In genomic region chr1:209414803-209415329, GRCh38 we compare ENCODE assay signal across 1 cellular context.
TF ChIP-seq lines count a peak whose summit lies in the region.

No MANE protein-coding gene starts in this region.

TF ChIP-seq in H1, 55 proteins besides CTCF, POLR2A, EP300 and RAD21:
- TF ChIP-seq CHD7 (IDR thresholded peaks at IDR 0.05; ENCODE audit: insufficient replicate concordance, low read length) (no peak), MAX (IDR thresholded peaks at IDR 0.05) (peak; percentile 60; the same call in 1 of the 2 replicates), SP4 (IDR thresholded peaks at IDR 0.05; ENCODE audit: low read length) (no peak), USF2 (IDR thresholded peaks at IDR 0.05; ENCODE audit: low read length) (peak; percentile 14; the same call in 1 of the 2 replicates), SAP30 (IDR thresholded peaks at IDR 0.05; ENCODE audit: insufficient read depth, insufficient replicate concordance, low read length) (no peak), SP1 (IDR thresholded peaks at IDR 0.05; ENCODE audit: low read depth, low read length) (peak; percentile 54; the same call in 1 of the 2 replicates), E2F6 (IDR thresholded peaks at IDR 0.05) (peak; percentile 83), CREB1 (IDR thresholded peaks at IDR 0.05) (no peak), TCF12 (IDR thresholded peaks at IDR 0.05; ENCODE audit: low read depth, low read length) (peak; percentile 100), CHD1 (IDR thresholded peaks at IDR 0.05; ENCODE audit: low read depth, low read length) (no peak), POLR2AphosphoS5 (IDR thresholded peaks at IDR 0.05; ENCODE audit: low read depth, low read length) (peak; percentile 92)
